Comparison of ENCODE assay signal across 10 cellular contexts in genomic region chr3:50241163-50241562, GRCh38. TPM values are rescaled to one million over a fixed set of nuclear protein-coding genes. Genes with fewer than 3 reads are reported as not detected.
A peak's percentile ranks its signal among the peaks of the same experiment; 100 is the strongest.
DNase-seq lines count a peak whose midpoint lies in the region; ATAC-seq and TF ChIP-seq lines count a peak whose summit lies in the region.
"Had no signal": no experiment of that assay in that cellular context is flagged by ENCODE, and none has a peak within 500 bp of the region (broad histone marks: within the 10 kb centered on the region; RNA-seq: fewer than 3 reads in every experiment).

No MANE protein-coding gene starts in this region.

- H3K4me1 ChIP-seq in HUES48 (ENCODE audit: control insufficient read depth, insufficient read depth, low read length) (peaks cover 63% of the 10 kb centered on the region), right cardiac atrium (ENCODE audit: control insufficient read depth, insufficient read depth, low read length) (peaks cover 38% of the 10 kb centered on the region), smooth muscle cell (ENCODE audit: low read depth) (peaks cover 59% of the 10 kb centered on the region), PC-9 (replicated peaks; ENCODE audit: insufficient read depth) (peaks cover 23% of the 10 kb centered on the region)

- H3K4me2 ChIP-seq in smooth muscle cell = peak overlapping the region; percentile 45
- no peak overlapping the region for H3K4me2 ChIP-seq in PC-9

- peak overlapping the region; percentile 95 for H3K27ac Mint-ChIP-seq in T-cell

- no peak for TF ChIP-seq CTCF in smooth muscle cell (IDR thresholded peaks at IDR 0.05; ENCODE audit: borderline replicate concordance, insufficient read depth, poor library complexity, severe bottlenecking)
- TF ChIP-seq CTCF in PC-9 (conservative IDR thresholded peaks at IDR 0.05) = no peak

- CTCF ChIA-PET in T-cell (lab: Charles Lee) = interaction anchor here in 1 of 2 donors (0.6 to 0.9 kb wide), 2 partner anchors 8 to 241 kb away, joined by 3 to 6 read pairs; no protein-coding TSS in a partner anchor
- CTCF ChIA-PET in PC-9 (lab: Charles Lee) = no interaction called here

- no peaks in the 10 kb centered on the region for H3K9me3 Mint-ChIP-seq in T-cell

- H3K79me2 ChIP-seq in smooth muscle cell (ENCODE audit: low read depth) (peaks cover 99% of the 10 kb centered on the region), PC-9 (ENCODE audit: low read depth) (peaks cover 23% of the 10 kb centered on the region)

- H3K4me3 ChIP-seq in HUES48 (ENCODE audit: low read depth, low read length) = peak overlapping the region; percentile 60
- no peak overlapping the region for H3K4me3 ChIP-seq in right cardiac atrium (ENCODE audit: low read length)
- H3K4me3 ChIP-seq in smooth muscle cell = no peak overlapping the region
- no peak overlapping the region for H3K4me3 ChIP-seq in PC-9

- H3F3A ChIP-seq in smooth muscle cell (ENCODE audit: low read depth) = peaks cover 23% of the 10 kb centered on the region
- peaks cover 15% of the 10 kb centered on the region; the same call in 1 of the 2 replicates for H3F3A ChIP-seq in PC-9 (ENCODE audit: insufficient read depth, low read depth)

- peaks cover 76 to 92% (median 78%) of the 10 kb centered on the region in 3 donors for H3K4me1 Mint-ChIP-seq in T-cell

- peak overlapping the region in 2 of 3 donors; percentile 37 to 80 for H3K4me3 Mint-ChIP-seq in T-cell

- peak overlapping the region; percentile 64; the same call in 1 of the 2 replicates for H3K9ac ChIP-seq in HUES48 (ENCODE audit: low read depth, low read length)
- no peak overlapping the region for H3K9ac ChIP-seq in smooth muscle cell (ENCODE audit: low read depth)

- POLR2A ChIA-PET in T-cell (lab: Charles Lee) (interaction anchor here in 1 of 2 donors (0.6 to 1.2 kb wide), 2 partner anchors 13 to 17 kb away, joined by 3 to 10 read pairs; no protein-coding TSS in a partner anchor), PC-9 (lab: Charles Lee; ENCODE audit: unreplicated experiment) (no interaction called here)

- DNase-seq in T-cell = no peak
- DNase-seq in right cardiac atrium = no peak
- DNase-seq in smooth muscle cell (lab: John Stamatoyannopoulos, UW; ENCODE audit: unreplicated experiment) = no peak
- DNase-seq in epidermal melanocyte (ENCODE audit: insufficient read length, low spot score) = no peak
- no peak for DNase-seq in PC-9
- DNase-seq: hippocampal formation, NCI-H510A had no signal

- intact Hi-C loops in right cardiac atrium (cut with DNase I) = no loop called here
- intact Hi-C loops in PC-9 (cut with micrococcal nuclease; ENCODE audit: unreplicated experiment) = no loop called here

- peaks cover 10% of the 10 kb centered on the region for H3K36me3 Mint-ChIP-seq in T-cell

- BruUV-seq in PC-9 (replicated peaks; lab: Mats Ljungman, UMichigan) = no TSS peak

- H2AFZ ChIP-seq in smooth muscle cell (ENCODE audit: low read depth) (no peak overlapping the region), PC-9 (no peak overlapping the region)

- H3K27ac ChIP-seq in HUES48 (ENCODE audit: low read depth, low read length) (peak overlapping the region; percentile 99), right cardiac atrium (ENCODE audit: low read length) (peak overlapping the region; percentile 42), smooth muscle cell (ENCODE audit: low read depth) (peak overlapping the region; percentile 93), PC-9 (no peak overlapping the region)

- no peaks in the 10 kb centered on the region for H3K9me2 ChIP-seq in PC-9 (ENCODE audit: insufficient read depth)

- 44% methylated on average over 4 of the region's 4 CpGs for WGBS in right cardiac atrium
- 32% methylated on average over 2 of the region's 4 CpGs for WGBS in smooth muscle cell (ENCODE audit: low lambda C conversion rate)

- H3K9me3 ChIP-seq in HUES48 (ENCODE audit: control insufficient read depth, insufficient read depth, low read length) = no peaks in the 10 kb centered on the region
- no peaks in the 10 kb centered on the region for H3K9me3 ChIP-seq in right cardiac atrium (ENCODE audit: control insufficient read depth, low read length)
- H3K9me3 ChIP-seq in smooth muscle cell (replicated peaks; ENCODE audit: low read depth) = no peaks in the 10 kb centered on the region
- H3K9me3 ChIP-seq in PC-9 (ENCODE audit: insufficient read depth, low read depth) = no peaks in the 10 kb centered on the region

- H3K36me3 ChIP-seq in HUES48 (ENCODE audit: control insufficient read depth, insufficient read depth, low read length) (peaks cover 4% of the 10 kb centered on the region; the same call in 1 of the 2 replicates), smooth muscle cell (ENCODE audit: low read depth) (no peaks in the 10 kb centered on the region), PC-9 (ENCODE audit: low read depth) (no peaks in the 10 kb centered on the region)

- no peak for ATAC-seq in T-cell (replicated peaks in 1 of 4)
- ATAC-seq in right cardiac atrium = no peak
- ATAC-seq in GM19455 (IDR thresholded peaks at IDR 0.05; ENCODE audit: unreplicated experiment) = no peak
- ATAC-seq in GM21526 (IDR thresholded peaks at IDR 0.05; ENCODE audit: low FRiP score, unreplicated experiment) = no peak

- H3K27me3 Mint-ChIP-seq in T-cell = no peaks in the 10 kb centered on the region

- peaks cover 80% of the 10 kb centered on the region for H4K20me1 ChIP-seq in smooth muscle cell (ENCODE audit: low read depth)
- no peaks in the 10 kb centered on the region for H4K20me1 ChIP-seq in PC-9 (ENCODE audit: insufficient read depth)

- H3K27me3 ChIP-seq in HUES48 (ENCODE audit: control insufficient read depth, insufficient read depth, low read length) = no peaks in the 10 kb centered on the region
- H3K27me3 ChIP-seq in right cardiac atrium (ENCODE audit: control insufficient read depth, insufficient read depth) = no peaks in the 10 kb centered on the region
- no peaks in the 10 kb centered on the region for H3K27me3 ChIP-seq in smooth muscle cell (ENCODE audit: low read depth)
- H3K27me3 ChIP-seq in PC-9 (ENCODE audit: insufficient read depth, low read depth) = no peaks in the 10 kb centered on the region

RNA-seq across cellular contexts. Expression of gene GNAI2, which starts 5.2 kb away (rescaled TPM):
- total RNA-seq in T-cell = 100 to 1,000 TPM; 257 to 313 (median 287) TPM
- 100 to 1,000 TPM; 129 to 149 (median 148) TPM for total RNA-seq in right cardiac atrium
- 122 TPM for polyA plus RNA-seq in right cardiac atrium
- total RNA-seq in smooth muscle cell = 209 and 230 TPM in 2 replicates
- 454 and 466 TPM in 2 replicates for polyA plus RNA-seq in smooth muscle cell
- 156 and 201 TPM in 2 replicates for total RNA-seq in PC-9 (2021)

RNA-seq across cellular contexts. Expression of gene SEMA3B, which starts 27.8 kb away (rescaled TPM):
- 1 to 10 TPM in 3 of 5 donors, under 1 TPM in 2; 0.33 to 2.5 (median 1.5) TPM for total RNA-seq in T-cell
- total RNA-seq in right cardiac atrium = 10 to 100 TPM; 19.2 to 33.9 (median 29.3) TPM
- polyA plus RNA-seq in right cardiac atrium = 35.7 TPM
- total RNA-seq in smooth muscle cell = 26.8 and 48.3 TPM in 2 replicates
- polyA plus RNA-seq in smooth muscle cell = 26.3 and 70.7 TPM in 2 replicates
- total RNA-seq in PC-9 (2021) = 52.4 and 92.6 TPM in 2 replicates

RNA-seq across cellular contexts. Expression of gene SLC38A3, which starts 36.1 kb away (rescaled TPM):
- under 1 TPM in 4 of 5 donors, not detected in 1; 0.29 to 0.98 (median 0.44) TPM for total RNA-seq in T-cell
- 10 to 100 TPM in 1 of 4 donors, 1 to 10 TPM in 3; 5.0 to 10.4 (median 8.9) TPM for total RNA-seq in right cardiac atrium
- polyA plus RNA-seq in right cardiac atrium = 5.4 TPM
- 0.58 and 3.9 TPM in 2 replicates for total RNA-seq in smooth muscle cell
- polyA plus RNA-seq in smooth muscle cell = 3.5 and 4.2 TPM in 2 replicates
- 0.33 and 0.37 TPM in 2 replicates for total RNA-seq in PC-9 (2021)

RNA-seq across cellular contexts. Expression of gene LSMEM2, which starts 37.7 kb away (rescaled TPM):
- total RNA-seq in T-cell = not detected
- 10 to 100 TPM in 2 of 4 donors, 1 to 10 TPM in 2; 1.4 to 15.7 (median 8.0) TPM for total RNA-seq in right cardiac atrium
- 14.6 TPM for polyA plus RNA-seq in right cardiac atrium
- total RNA-seq in smooth muscle cell = 0.09 and 0.18 TPM in 2 replicates
- 0.87 TPM in 1 of 2 replicates, not detected in the other for polyA plus RNA-seq in smooth muscle cell
- total RNA-seq in PC-9 (2021) = 0.35 and 0.55 TPM in 2 replicates

RNA-seq across cellular contexts. Expression of gene GNAT1, which starts 49.8 kb away (rescaled TPM):
- total RNA-seq in T-cell (under 1 TPM in 1 of 5 donors, not detected in 4; 0.28 TPM), right cardiac atrium (not detected), smooth muscle cell (not detected in 2 replicates), PC-9 (2021) (0.48 TPM in 1 of 2 replicates, not detected in the other)
- polyA plus RNA-seq in right cardiac atrium (not detected), smooth muscle cell (0.24 TPM in 1 of 2 replicates, not detected in the other)
